Comparison of ENCODE assay signal across 8 cellular contexts in genomic region chr17:42566873-42567573, GRCh38. TPM values are rescaled to one million over a fixed set of nuclear protein-coding genes. Genes with fewer than 3 reads are reported as not detected.
DNase-seq lines count a peak whose midpoint lies in the region; ATAC-seq and TF ChIP-seq lines count a peak whose summit lies in the region.

Gene MLX (plus strand): TSS chr17:42567100. CDS start chr17:42567125, 25 bp downstream.

- H3K79me2 ChIP-seq in HCT116 (ENCODE audit: insufficient read depth, low read length) (peaks cover 62% of the 10 kb centered on the region), osteoblast (ENCODE audit: insufficient read depth, low read length) (peaks cover 75% of the 10 kb centered on the region)

- POLR2A ChIA-PET in HCT116 (lab: Charles Lee) = interaction anchor here (1.2 to 1.4 kb wide), 2 partner anchors 10 to 11 kb away, joined by 4 to 7 read pairs; partner anchors contain the start of gene PSMC3IP

- TF ChIP-seq POLR2A in HCT116 (IDR thresholded peaks at IDR 0.05; ENCODE audit: borderline replicate concordance, extremely low read depth, insufficient read depth, insufficient read length) = no peak

- H3K4me1 ChIP-seq in HCT116 (ENCODE audit: control insufficient read depth in 1 of 2, insufficient read depth in 2 of 2, low read length in 2 of 2) (peaks cover 19 to 43% of the 10 kb centered on the region in 2 experiments), osteoblast (ENCODE audit: insufficient read depth, low read length) (peaks cover 25% of the 10 kb centered on the region)

- TF ChIP-seq CTCF in HCT116 (IDR thresholded peaks at IDR 0.05 in 2 of 3, conservative IDR thresholded peaks at IDR 0.05 in 1 of 3; ENCODE audit: borderline replicate concordance in 1 of 3, insufficient read depth in 1 of 3, low read depth in 2 of 3, low read length in 2 of 3) = no peak
- TF ChIP-seq CTCF in osteoblast (IDR thresholded peaks at IDR 0.05; ENCODE audit: extremely low read depth, low read depth, low read length) = no peak

- TF ChIP-seq RAD21 in HCT116 (IDR thresholded peaks at IDR 0.05; ENCODE audit: low read depth) = no peak

- DNase-seq in DMS53 (lab: John Stamatoyannopoulos, UW) (peak; percentile 97), HCT116 (ENCODE audit: low read depth, low spot score) (peak; percentile 66), NCI-H1105 (lab: John Stamatoyannopoulos, UW) (peak; percentile 92), SKM-1 treated with dmso at 0.1 percent for 144 hours (lab: John Stamatoyannopoulos, UW; ENCODE audit: unreplicated experiment) (peak; percentile 88), glomerular visceral epithelial cell (ENCODE audit: extremely low spot score) (peak; percentile 94), osteoblast (ENCODE audit: insufficient read length, low spot score, missing footprints) (peak; percentile 100)
- peak; percentile 94 for DNase-seq in activated naive CD4-positive, alpha-beta T cell treated with anti-CD3 and anti-CD28 coated beads, Interleukin-2, amount 50 U/mL, for 72 hours (ENCODE audit: low spot score in 2 of 2)

- H3K9me3 ChIP-seq in HCT116 (ENCODE audit: control insufficient read depth in 1 of 2, insufficient read depth in 1 of 2, low read depth in 1 of 2, low read length in 2 of 2) = no peaks in the 10 kb centered on the region
- H3K9me3 ChIP-seq in osteoblast (ENCODE audit: low read depth, low read length) = no peaks in the 10 kb centered on the region

- peaks cover 35 to 54% of the 10 kb centered on the region in 2 experiments for H3K36me3 ChIP-seq in HCT116 (ENCODE audit: control insufficient read depth in 1 of 2, insufficient read depth in 2 of 2, low read length in 2 of 2)
- H3K36me3 ChIP-seq in osteoblast (ENCODE audit: insufficient read depth, low read length) = peaks cover 65% of the 10 kb centered on the region

- H3K4me2 ChIP-seq in HCT116 (ENCODE audit: low read length) (peak within 1 kb of the TSS; percentile 99), osteoblast (ENCODE audit: insufficient read depth, low read length) (peak within 1 kb of the TSS; percentile 99)

- H3K36me3 Mint-ChIP-seq in activated naive CD4-positive, alpha-beta T cell treated with anti-CD3 and anti-CD28 coated beads, Interleukin-2, amount 50 U/mL, for 72 hours = peaks cover 35 to 38% of the 10 kb centered on the region in 2 donors

- intact Hi-C loops in HCT116 (cut with micrococcal nuclease) = no loop called here

- H3K4me3 ChIP-seq in HCT116 (replicated peaks in 1 of 2; ENCODE audit: low read depth in 1 of 2, low read length in 2 of 2) (peak within 1 kb of the TSS; percentile 92 to 99), osteoblast (ENCODE audit: insufficient read depth, low read length) (peak within 1 kb of the TSS; percentile 89)

- H3K27ac ChIP-seq in HCT116 (ENCODE audit: low read depth, low read length) = peak within 1 kb of the TSS; percentile 89
- H3K27ac ChIP-seq in osteoblast (ENCODE audit: low read depth, low read length) = peak within 1 kb of the TSS; percentile 82
- peak within 1 kb of the TSS; percentile 97 for H3K27ac ChIP-seq in temporal lobe (ENCODE audit: low read depth, low read length)

- peaks cover 7% of the 10 kb centered on the region; the same call in 1 of the 2 replicates for H4K20me1 ChIP-seq in HCT116 (ENCODE audit: insufficient read depth)
- peaks cover 13% of the 10 kb centered on the region for H4K20me1 ChIP-seq in osteoblast (ENCODE audit: insufficient read depth, low read length)

- H3K9me2 ChIP-seq in HCT116 (ENCODE audit: insufficient read depth) = no peaks in the 10 kb centered on the region

- RAD21 ChIA-PET in HCT116 (lab: Charles Lee; ENCODE audit: low non-redundant PET in 1 of 2, low total read pairs in 2 of 2, uncharacterized antibody in 2 of 2, unreplicated experiment in 2 of 2) = no interaction called here

- CTCF ChIA-PET in HCT116 (lab: Charles Lee) = interaction anchor here (1.0 to 1.9 kb wide), 3 partner anchors 10 to 196 kb away, joined by 3 to 5 read pairs (median 5); partner anchors contain the start of gene PSMC3IP

- TSS peak; percentile 4 for BruUV-seq in HCT116 (replicated peaks; lab: Mats Ljungman, UMichigan)

- H2AFZ ChIP-seq in HCT116 (ENCODE audit: low read depth, low read length, poor library complexity, severe bottlenecking) (no peak within 1 kb of the TSS), osteoblast (ENCODE audit: low read length) (peak within 1 kb of the TSS; percentile 86)

- no peaks in the 10 kb centered on the region for H3K9me3 Mint-ChIP-seq in activated naive CD4-positive, alpha-beta T cell treated with anti-CD3 and anti-CD28 coated beads, Interleukin-2, amount 50 U/mL, for 72 hours

- peak within 1 kb of the TSS; percentile 79 for H3K9ac ChIP-seq in HCT116 (ENCODE audit: low read length)

- ATAC-seq in HCT116 = peak; percentile 57
- ATAC-seq in activated naive CD4-positive, alpha-beta T cell treated with anti-CD3 and anti-CD28 coated beads, Interleukin-2, amount 50 U/mL, for 72 hours = peak; percentile 77 to 82

- H3K27me3 ChIP-seq in HCT116 (ENCODE audit: insufficient read depth, low read length) (no peaks in the 10 kb centered on the region), osteoblast (ENCODE audit: insufficient read depth, low read length) (no peaks in the 10 kb centered on the region)

- peak within 1 kb of the TSS; percentile 94 to 98 for H3K27ac Mint-ChIP-seq in activated naive CD4-positive, alpha-beta T cell treated with anti-CD3 and anti-CD28 coated beads, Interleukin-2, amount 50 U/mL, for 72 hours

TF ChIP-seq in HCT116, 20 proteins besides CTCF, POLR2A, EP300 and RAD21:
- TF ChIP-seq SP1 (IDR thresholded peaks at IDR 0.05; ENCODE audit: low read depth) (peak; percentile 36; the same call in 1 of the 2 replicates), ZBTB33 (IDR thresholded peaks at IDR 0.05; ENCODE audit: extremely low read depth, insufficient replicate concordance, low read length) (peak; percentile 14), ELF1 (IDR thresholded peaks at IDR 0.05; ENCODE audit: borderline replicate concordance, low read depth) (no peak), SIN3A (IDR thresholded peaks at IDR 0.05; ENCODE audit: low read depth) (0 out of 2 replicates have a peak, but pooled peaks have one; percentile 55), MAX (IDR thresholded peaks at IDR 0.05) (peak; percentile 77; the same call in 1 of the 2 replicates), FOSL1 (IDR thresholded peaks at IDR 0.05; ENCODE audit: low read depth) (no peak), ZFX (IDR thresholded peaks at IDR 0.05) (no peak; the same call in 1 of the 2 replicates), POLR2AphosphoS5 (IDR thresholded peaks at IDR 0.05; ENCODE audit: low read depth, low read length) (peak; percentile 68), CEBPB (IDR thresholded peaks at IDR 0.05; ENCODE audit: low read depth) (no peak), TCF7L2 (IDR thresholded peaks at IDR 0.05; ENCODE audit: borderline replicate concordance, extremely low read depth, insufficient read depth, insufficient read length) (peak; percentile 6)

RNA-seq across cellular contexts. Expression of gene MLX, which starts in this region (rescaled TPM):
- 47.9 TPM for total RNA-seq in HCT116 (2021; ENCODE audit: unreplicated experiment)
- 51.7 and 52.4 TPM in 2 replicates for polyA plus RNA-seq in HCT116 (2012)
- 10 to 100 TPM; 44.3 to 60.5 TPM for total RNA-seq in activated naive CD4-positive, alpha-beta T cell treated with anti-CD3 and anti-CD28 coated beads, Interleukin-2, amount 50 U/mL, for 72 hours
- 43.4 and 44.8 TPM in 2 replicates for total RNA-seq in osteoblast
- 14.8 TPM for total RNA-seq in temporal lobe

Comparison
In these comparisons a context has a peak if more than half of its experiments do, and no peak if none do; other contexts are left out.
1. Peak in every context shown above with its lines: DNase-seq, ATAC-seq, H3K4me3 ChIP-seq and H3K27ac ChIP-seq.